In genomic region chr11:69842746-69843528, GRCh38 we compare ENCODE assay signal across 21 cellular contexts. TPM values are rescaled to one million over a fixed set of nuclear protein-coding genes. Genes with fewer than 3 reads are reported as not detected.
"Had no signal": no experiment of that assay in that cellular context is flagged by ENCODE, and none has a peak within 500 bp of the region (broad histone marks: within the 10 kb centered on the region; RNA-seq: fewer than 3 reads in every experiment).

No MANE protein-coding gene starts in this region.

- H3K4me1 Mint-ChIP-seq: activated CD4-positive, alpha-beta T cell treated with anti-CD3 and anti-CD28 coated beads, Interleukin-2, amount 10 ng/mL, durations not matched to agents 7 days and 5 days; activated naive CD8-positive, alpha-beta T cell treated with anti-CD3 and anti-CD28 coated beads, Interleukin-2, amount 50 U/mL, for 24 hours; stimulated activated naive CD8-positive, alpha-beta T cell treated with anti-CD3 and anti-CD28 coated beads, Interleukin-15, amount 100 ng/mL, for 72 hours had no signal

- H3K36me3 ChIP-seq: left lung, prostate gland, upper lobe of right lung had no signal

- H3K4me3 ChIP-seq: left lung, prostate gland, smooth muscle cell, testis, upper lobe of right lung had no signal

- FAIRE-seq: islet of Langerhans had no signal

- H3K4me2 ChIP-seq: smooth muscle cell had no signal

- H3K36me3 Mint-ChIP-seq: naive thymus-derived CD8-positive, alpha-beta T cell had no signal

- H3K9me3 ChIP-seq: left lung, prostate gland, testis, upper lobe of right lung had no signal

- H3K9me3 Mint-ChIP-seq: activated naive CD8-positive, alpha-beta T cell treated with anti-CD3 and anti-CD28 coated beads, Interleukin-2, amount 50 U/mL, for 24 hours; activated T-helper 1 cell treated with anti-CD3 and anti-CD28 coated beads, Interleukin-12 subunit alpha, Interleukin-12 subunit beta, Interleukin-2, Interleukin-4 antibody, amounts not matched to agents 30 ng/mL and 10 ng/mL and 1 ng/mL, durations not matched to agents 14 hours and 24 hours and 36 hours; effector memory CD8-positive, alpha-beta T cell; naive thymus-derived CD8-positive, alpha-beta T cell had no signal

- H3K27ac Mint-ChIP-seq: activated CD4-positive, alpha-beta T cell treated with anti-CD3 and anti-CD28 coated beads, Interleukin-2, amount 10 ng/mL, durations not matched to agents 7 days and 5 days; activated naive CD4-positive, alpha-beta T cell treated with anti-CD3 and anti-CD28 coated beads for 36 hours; activated naive CD8-positive, alpha-beta T cell treated with anti-CD3 and anti-CD28 coated beads, Interleukin-2, amount 50 U/mL, for 24 hours; activated T-helper 1 cell treated with anti-CD3 and anti-CD28 coated beads, Interleukin-12 subunit alpha, Interleukin-12 subunit beta, Interleukin-2, Interleukin-4 antibody, amounts not matched to agents 30 ng/mL and 10 ng/mL and 1 ng/mL, durations not matched to agents 14 hours and 24 hours and 36 hours; dendritic cell treated with granulocyte-macrophage colony-stimulating factor and Interleukin-4, amounts not matched to agents 40 ng/mL and 50 ng/mL, for 4 days; effector memory CD8-positive, alpha-beta T cell; naive thymus-derived CD8-positive, alpha-beta T cell; stimulated activated naive CD8-positive, alpha-beta T cell treated with anti-CD3 and anti-CD28 coated beads, Interleukin-15, amount 100 ng/mL, for 72 hours; T-helper 17 cell had no signal

- H3K27ac ChIP-seq: epithelial cell of prostate, left lung, prostate gland, testis, upper lobe of right lung had no signal

- H3K4me1 ChIP-seq: left lung, prostate gland, testis, upper lobe of right lung had no signal

- H3K27me3 ChIP-seq: testis had no signal

- H3K4me3 Mint-ChIP-seq: activated CD4-positive, alpha-beta T cell treated with anti-CD3 and anti-CD28 coated beads, Interleukin-2, amount 10 ng/mL, durations not matched to agents 7 days and 5 days; activated naive CD4-positive, alpha-beta T cell treated with anti-CD3 and anti-CD28 coated beads for 36 hours; activated naive CD8-positive, alpha-beta T cell treated with anti-CD3 and anti-CD28 coated beads, Interleukin-2, amount 50 U/mL, for 24 hours; activated T-helper 1 cell treated with anti-CD3 and anti-CD28 coated beads, Interleukin-12 subunit alpha, Interleukin-12 subunit beta, Interleukin-2, Interleukin-4 antibody, amounts not matched to agents 30 ng/mL and 10 ng/mL and 1 ng/mL, durations not matched to agents 14 hours and 24 hours and 36 hours; dendritic cell treated with granulocyte-macrophage colony-stimulating factor and Interleukin-4, amounts not matched to agents 40 ng/mL and 50 ng/mL, for 4 days; effector memory CD8-positive, alpha-beta T cell; naive thymus-derived CD8-positive, alpha-beta T cell; stimulated activated naive CD8-positive, alpha-beta T cell treated with anti-CD3 and anti-CD28 coated beads, Interleukin-15, amount 100 ng/mL, for 72 hours; T-helper 17 cell had no signal

- DNase-seq: effector memory CD8-positive, alpha-beta T cell; foreskin melanocyte; naive thymus-derived CD8-positive, alpha-beta T cell; right cardiac atrium; stimulated activated naive CD8-positive, alpha-beta T cell treated with anti-CD3 and anti-CD28 coated beads, Interleukin-15, amount 100 ng/mL, for 72 hours; T-helper 17 cell; testis; upper lobe of right lung had no signal

RNA-seq across cellular contexts. Expression of gene FGF3, which starts 23.7 kb away (rescaled TPM):
- total RNA-seq: activated CD4-positive, alpha-beta T cell treated with anti-CD3 and anti-CD28 coated beads, Interleukin-2, amount 10 ng/mL, durations not matched to agents 7 days and 5 days; activated naive CD4-positive, alpha-beta T cell treated with anti-CD3 and anti-CD28 coated beads for 36 hours; activated T-helper 1 cell treated with anti-CD3 and anti-CD28 coated beads, Interleukin-12 subunit alpha, Interleukin-12 subunit beta, Interleukin-2, Interleukin-4 antibody, amounts not matched to agents 30 ng/mL and 10 ng/mL and 1 ng/mL, durations not matched to agents 14 hours and 24 hours and 36 hours; aorta; fibroblast of lung; left lung; mucosa of gallbladder; naive thymus-derived CD8-positive, alpha-beta T cell; prostate gland; right cardiac atrium; smooth muscle cell; T-helper 17 cell; upper lobe of right lung had no signal
- polyA plus RNA-seq: aorta; fibroblast of lung; naive thymus-derived CD8-positive, alpha-beta T cell; right cardiac atrium; smooth muscle cell had no signal
